In the genomic region with DNA sequence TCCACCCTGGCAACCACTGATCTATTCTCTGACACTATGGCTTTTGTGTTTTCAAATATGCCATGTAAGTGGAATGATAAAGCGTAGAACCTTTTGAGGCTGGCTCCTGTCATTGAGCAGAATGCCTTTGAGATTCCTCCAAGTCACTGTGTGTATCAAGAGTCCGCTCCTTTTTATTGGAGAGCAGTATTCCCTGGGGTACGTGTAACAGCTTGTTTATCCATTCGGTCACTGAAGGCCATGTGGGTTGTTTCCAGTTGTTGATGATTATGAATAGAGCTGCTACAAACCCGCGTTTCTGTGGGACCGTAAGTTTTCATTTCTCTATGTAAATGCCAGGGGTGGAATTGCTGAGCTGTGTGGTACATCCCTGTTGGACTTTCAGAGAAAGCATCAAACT, we compare ENCODE assay signal across 32 cellular contexts. TPM values are rescaled to one million over a fixed set of nuclear protein-coding genes. Genes with fewer than 3 reads are reported as not detected.
DNase-seq lines count a peak whose midpoint lies in the region; ATAC-seq and TF ChIP-seq lines count a peak whose summit lies in the region.
"Had no signal": no experiment of that assay in that cellular context is flagged by ENCODE, and none has a peak within 500 bp of the region (broad histone marks: within the 10 kb centered on the region; RNA-seq: fewer than 3 reads in every experiment).

No MANE protein-coding gene starts in this region.

- H3K36me3 ChIP-seq in IMR-90 (ENCODE audit: control insufficient read depth, insufficient read depth, low read length) (peaks cover 26% of the 10 kb centered on the region; the same call in 1 of the 2 replicates), smooth muscle cell (ENCODE audit: low read depth) (no peaks in the 10 kb centered on the region), SK-N-SH (replicated peaks in 1 of 2; ENCODE audit: control insufficient read depth in 1 of 2, insufficient read depth in 2 of 2, low read length in 1 of 2) (no peaks in the 10 kb centered on the region)
- H3K36me3 ChIP-seq: colonic mucosa, thoracic aorta, vagina had no signal

- H3K9me1 ChIP-seq in IMR-90 (ENCODE audit: insufficient read depth, low read length): peaks cover 7% of the 10 kb centered on the region

- BruUV-seq in IMR-90 (replicated peaks; lab: Mats Ljungman, UMichigan): TSS peak; percentile 11

- no peaks in the 10 kb centered on the region; the same call in 1 of the 2 replicates for H3K4me1 ChIP-seq in IMR-90 (ENCODE audit: control insufficient read depth, insufficient read depth, low read length)
- peaks cover 19% of the 10 kb centered on the region for H3K4me1 ChIP-seq in smooth muscle cell (ENCODE audit: low read depth)
- H3K4me1 ChIP-seq in SK-N-SH (ENCODE audit: control insufficient read depth in 1 of 2, insufficient read depth in 2 of 2, low read depth in 1 of 2, low read length in 1 of 2): peaks cover 0 to 11% of the 10 kb centered on the region in 2 experiments; a peak in 1 of 4 replicates

- H3K27ac Mint-ChIP-seq in brain: peak overlapping the region in 4 of 5 experiments; percentile 19 to 98 (median 62)
- H3K27ac Mint-ChIP-seq: activated CD4-positive, alpha-beta memory T cell treated with anti-CD3 and anti-CD28 coated beads, Interleukin-2, amount 10 ng/mL, durations not matched to agents 7 days and 5 days; activated naive CD4-positive, alpha-beta T cell treated with anti-CD3 and anti-CD28 coated beads, Interleukin-2, amount 10 ng/mL, durations not matched to agents 7 days and 5 days; natural killer cell had no signal

- CTCF ChIA-PET in IMR-90 (lab: Yijun Ruan, JAX): interaction anchor here (1.1 kb wide), 1 partner anchor 14 kb away, joined by 4 read pairs; no protein-coding TSS in a partner anchor
- CTCF ChIA-PET in SK-N-SH (lab: Yijun Ruan, JAX): interaction anchor here (0.6 to 24.2 kb wide), 11 partner anchors 7 to 528 kb away, joined by 3 to 1245 read pairs (median 4); a partner anchor contains a TSS

- H3K23ac ChIP-seq in IMR-90 (ENCODE audit: low read depth, low read length): no peak overlapping the region

- no peak overlapping the region; the same call in 1 of the 2 replicates for H3K4ac ChIP-seq in IMR-90 (ENCODE audit: low read depth, low read length)

- no peak overlapping the region for H2AK9ac ChIP-seq in IMR-90 (replicated peaks; ENCODE audit: low read depth, low read length, poor library complexity)

- no peak overlapping the region for H4K8ac ChIP-seq in IMR-90 (ENCODE audit: low read depth in 2 of 2, low read length in 2 of 2)

- H3K4me3 Mint-ChIP-seq in brain: peak overlapping the region in 1 of 5 experiments; percentile 36
- H3K4me3 Mint-ChIP-seq: activated CD4-positive, alpha-beta memory T cell treated with anti-CD3 and anti-CD28 coated beads, Interleukin-2, amount 10 ng/mL, durations not matched to agents 7 days and 5 days; activated naive CD4-positive, alpha-beta T cell treated with anti-CD3 and anti-CD28 coated beads, Interleukin-2, amount 10 ng/mL, durations not matched to agents 7 days and 5 days; H9; natural killer cell had no signal

- TF ChIP-seq EP300 in SK-N-SH (IDR thresholded peaks at IDR 0.05; ENCODE audit: borderline replicate concordance in 1 of 2, low read depth in 1 of 2, low read length in 1 of 2): no peak

- TF ChIP-seq CTCF in IMR-90 (conservative IDR thresholded peaks at IDR 0.05; ENCODE audit: low read depth, low read length): no peak
- TF ChIP-seq CTCF in brain (conservative IDR thresholded peaks at IDR 0.05): no peak
- TF ChIP-seq CTCF in smooth muscle cell (IDR thresholded peaks at IDR 0.05; ENCODE audit: borderline replicate concordance, insufficient read depth, poor library complexity, severe bottlenecking): no peak
- no peak for TF ChIP-seq CTCF in SK-N-SH (IDR thresholded peaks at IDR 0.05)

- peaks cover 6% of the 10 kb centered on the region for H3K36me3 Mint-ChIP-seq in brain
- H3K36me3 Mint-ChIP-seq: activated naive CD4-positive, alpha-beta T cell treated with anti-CD3 and anti-CD28 coated beads, Interleukin-2, amount 10 ng/mL, durations not matched to agents 7 days and 5 days; natural killer cell had no signal

- H3K4me3 ChIP-seq in IMR-90 (ENCODE audit: insufficient read depth, low read depth, low read length) (no peak overlapping the region), smooth muscle cell (no peak overlapping the region), SK-N-SH (ENCODE audit: low read depth in 2 of 2, low read length in 1 of 2) (no peak overlapping the region)
- H3K4me3 ChIP-seq: colonic mucosa, K562, thoracic aorta, vagina had no signal

- no CpG with 5 or more reads among the region's 7 CpGs for WGBS in IMR-90 (ENCODE audit: extremely low coverage in 2 of 2, insufficient read length in 1 of 2), 2 experiments
- 81% methylated on average over 7 of the region's 7 CpGs for WGBS in smooth muscle cell (ENCODE audit: low lambda C conversion rate)
- WGBS in SK-N-SH (ENCODE audit: low lambda C conversion rate): 82% methylated on average over 7 of the region's 7 CpGs

- H3F3A ChIP-seq in smooth muscle cell (ENCODE audit: low read depth) (no peaks in the 10 kb centered on the region), SK-N-SH (replicated peaks; ENCODE audit: insufficient read depth) (peaks cover 3% of the 10 kb centered on the region)

- H2AK5ac ChIP-seq in IMR-90 (ENCODE audit: low read depth, low read length): no peak overlapping the region

- TF ChIP-seq POLR2A in IMR-90 (IDR thresholded peaks at IDR 0.05; ENCODE audit: low read depth, low read length): no peak

- no peaks in the 10 kb centered on the region for H3K9me3 Mint-ChIP-seq in brain
- H3K9me3 Mint-ChIP-seq: activated CD4-positive, alpha-beta memory T cell treated with anti-CD3 and anti-CD28 coated beads, Interleukin-2, amount 10 ng/mL, durations not matched to agents 7 days and 5 days; activated naive CD4-positive, alpha-beta T cell treated with anti-CD3 and anti-CD28 coated beads, Interleukin-2, amount 10 ng/mL, durations not matched to agents 7 days and 5 days; effector memory CD8-positive, alpha-beta T cell; natural killer cell had no signal

- H3K56ac ChIP-seq in IMR-90 (ENCODE audit: extremely low read depth, insufficient read depth, low read length): no peak overlapping the region

- no peak overlapping the region for H3K14ac ChIP-seq in IMR-90 (replicated peaks; ENCODE audit: low read depth, low read length)

- H3K9ac ChIP-seq in IMR-90 (ENCODE audit: low read depth, low read length) (no peak overlapping the region), smooth muscle cell (ENCODE audit: low read depth) (no peak overlapping the region), SK-N-SH (no peak overlapping the region)

- H3K18ac ChIP-seq in IMR-90 (ENCODE audit: low read depth, low read length): no peak overlapping the region

- H3K4me2 ChIP-seq in IMR-90 (ENCODE audit: low read depth, low read length): no peak overlapping the region
- no peak overlapping the region for H3K4me2 ChIP-seq in smooth muscle cell
- H3K4me2 ChIP-seq in SK-N-SH: no peak overlapping the region

- intact Hi-C loops in IMR-90 (cut with micrococcal nuclease): no loop called here
- intact Hi-C loops in left ventricle myocardium superior (cut with micrococcal nuclease): loop anchor here (5.0 kb wide), 1 partner anchor 152 kb away; no protein-coding TSS in a partner anchor
- intact Hi-C loops in sciatic nerve (cut with DNase I): no loop called here

- in situ Hi-C loops in IMR-90 (cut with MboI; ENCODE audit: low sequenced_read_pairs): no loop called here

- peaks cover 56% of the 10 kb centered on the region for H4K20me1 ChIP-seq in IMR-90 (ENCODE audit: insufficient read depth, low read length)
- peaks cover 93% of the 10 kb centered on the region for H4K20me1 ChIP-seq in smooth muscle cell (ENCODE audit: low read depth)
- H4K20me1 ChIP-seq in SK-N-SH (ENCODE audit: insufficient read depth): peaks cover 30% of the 10 kb centered on the region; the same call in 1 of the 2 replicates

- dilution Hi-C loops in IMR-90 (cut with HindIII; ENCODE audit: low sequenced_read_pairs, unreplicated experiment): no loop called here

- DNase-seq in IMR-90 (no peak), left ventricle myocardium superior (no peak), sciatic nerve (ENCODE audit: low spot score) (no peak), smooth muscle cell (lab: John Stamatoyannopoulos, UW; ENCODE audit: unreplicated experiment) (no peak), SK-N-SH (no peak)
- DNase-seq: activated CD4-positive, alpha-beta memory T cell treated with anti-CD3 and anti-CD28 coated beads, Interleukin-2, amount 10 ng/mL, durations not matched to agents 7 days and 5 days; activated CD4-positive, alpha-beta T cell treated with anti-CD3 and anti-CD28 coated beads for 1 hour; activated CD8-positive, alpha-beta memory T cell treated with anti-CD3 and anti-CD28 coated beads, Interleukin-2, amount 50 U/mL, for 48 hours; activated naive CD4-positive, alpha-beta T cell treated with anti-CD3 and anti-CD28 coated beads, Interleukin-2, amount 10 ng/mL, durations not matched to agents 7 days and 5 days; colonic mucosa; effector memory CD8-positive, alpha-beta T cell; foreskin melanocyte; hippocampal formation; left colon; natural killer cell; NCI-H1105 treated with DMSO at 0.1 percent for 48 hours; NCI-H2029 treated with DMSO at 0.1 percent for 48 hours; NCI-H774; retina; RPMI8226; stimulated activated CD4-positive, alpha-beta T cell treated with anti-CD3 and anti-CD28 coated beads, Interleukin-4, amount 100 ng/mL, for 4 hours; stimulated activated naive CD8-positive, alpha-beta T cell treated with anti-CD3 and anti-CD28 coated beads, Interleukin-15, Interleukin-2, amounts not matched to agents 100 U/mL and 50 U/mL, for 24 hours; T-helper 17 cell had no signal

- H2BK120ac ChIP-seq in IMR-90 (ENCODE audit: low read depth, low read length): no peak overlapping the region

- peaks cover 8 to 23% of the 10 kb centered on the region in 2 experiments for H3K79me1 ChIP-seq in IMR-90 (ENCODE audit: low read depth in 1 of 2, low read length in 2 of 2)

- H3K27ac ChIP-seq in IMR-90 (ENCODE audit: insufficient read depth, low read length) (no peak overlapping the region), smooth muscle cell (ENCODE audit: low read depth) (no peak overlapping the region), SK-N-SH (ENCODE audit: low read depth in 2 of 2, low read length in 1 of 2) (no peak overlapping the region)
- H3K27ac ChIP-seq: colonic mucosa, thoracic aorta, vagina had no signal

- H2BK20ac ChIP-seq in IMR-90 (ENCODE audit: low read depth, low read length): no peak overlapping the region

- H2AFZ ChIP-seq in IMR-90 (replicated peaks; ENCODE audit: low read length, poor library complexity): no peak overlapping the region
- H2AFZ ChIP-seq in smooth muscle cell (ENCODE audit: low read depth): no peak overlapping the region
- no peak overlapping the region for H2AFZ ChIP-seq in SK-N-SH (ENCODE audit: low read depth)

- H3K9me3 ChIP-seq in IMR-90 (ENCODE audit: control insufficient read depth, insufficient read depth, low read length) (no peaks in the 10 kb centered on the region), smooth muscle cell (replicated peaks; ENCODE audit: low read depth) (no peaks in the 10 kb centered on the region), SK-N-SH (no peaks in the 10 kb centered on the region)
- H3K9me3 ChIP-seq: colonic mucosa, thoracic aorta, vagina had no signal

- no peaks in the 10 kb centered on the region for H3K27me3 Mint-ChIP-seq in brain
- H3K27me3 Mint-ChIP-seq: activated CD4-positive, alpha-beta memory T cell treated with anti-CD3 and anti-CD28 coated beads, Interleukin-2, amount 10 ng/mL, durations not matched to agents 7 days and 5 days; effector memory CD8-positive, alpha-beta T cell; T-helper 17 cell had no signal

- POLR2A ChIA-PET in IMR-90 (lab: Charles Lee; ENCODE audit: unreplicated experiment): no interaction called here
- POLR2A ChIA-PET in SK-N-SH (lab: Yijun Ruan, JAX): no interaction called here

- H3K79me2 ChIP-seq in smooth muscle cell (ENCODE audit: low read depth) (no peaks in the 10 kb centered on the region), SK-N-SH (ENCODE audit: insufficient read depth) (no peaks in the 10 kb centered on the region)

- ATAC-seq in IMR-90 (ENCODE audit: low read depth): no peak
- ATAC-seq in left ventricle myocardium superior: peak; percentile 57
- ATAC-seq in sciatic nerve: peak; percentile 31
- ATAC-seq in GM19467 (IDR thresholded peaks at IDR 0.05; ENCODE audit: unreplicated experiment): no peak
- no peak for ATAC-seq in GM18519 (IDR thresholded peaks at IDR 0.05; ENCODE audit: low FRiP score, unreplicated experiment)
- ATAC-seq: effector memory CD8-positive, alpha-beta T cell; esophagus mucosa; left colon; natural killer cell; SK-N-SH treated with all-trans-retinoic acid at 6 μM for 48 hours; stimulated activated naive CD8-positive, alpha-beta T cell treated with anti-CD3 and anti-CD28 coated beads, Interleukin-15, Interleukin-2, amounts not matched to agents 100 U/mL and 50 U/mL, for 24 hours; T-helper 17 cell had no signal

- H4K91ac ChIP-seq in IMR-90 (ENCODE audit: insufficient read depth, low read depth, low read length): no peak overlapping the region

- peaks cover 67% of the 10 kb centered on the region for H3K4me1 Mint-ChIP-seq in brain
- H3K4me1 Mint-ChIP-seq: activated CD4-positive, alpha-beta memory T cell treated with anti-CD3 and anti-CD28 coated beads, Interleukin-2, amount 10 ng/mL, durations not matched to agents 7 days and 5 days had no signal

- H3K9me2 ChIP-seq in SK-N-SH: no peaks in the 10 kb centered on the region

- no peak overlapping the region for H2BK5ac ChIP-seq in IMR-90 (ENCODE audit: low read depth, low read length, poor library complexity, severe bottlenecking)

- H3K27me3 ChIP-seq in IMR-90 (ENCODE audit: control insufficient read depth, insufficient read depth, low read length): no peaks in the 10 kb centered on the region
- no peaks in the 10 kb centered on the region for H3K27me3 ChIP-seq in smooth muscle cell (ENCODE audit: low read depth)
- H3K27me3 ChIP-seq in SK-N-SH (ENCODE audit: insufficient read depth): no peaks in the 10 kb centered on the region
- H3K27me3 ChIP-seq: colonic mucosa, vagina had no signal

- H4K5ac ChIP-seq in IMR-90 (ENCODE audit: low read depth, low read length): no peak overlapping the region

- no peak for TF ChIP-seq RAD21 in IMR-90 (IDR thresholded peaks at IDR 0.05; ENCODE audit: low read length)
- TF ChIP-seq RAD21 in SK-N-SH (IDR thresholded peaks at IDR 0.05; ENCODE audit: low read length): no peak

- H2BK15ac ChIP-seq in IMR-90 (ENCODE audit: low read depth, low read length): no peak overlapping the region

RNA-seq across cellular contexts. Expression of a gene that starts 10.3 kb away (rescaled TPM):
- total RNA-seq in IMR-90 (2012; rRNA removed) (3.9 TPM in 2 replicates), left ventricle myocardium superior (45.5 TPM), sciatic nerve (101 TPM), smooth muscle cell (14.2 and 22.0 TPM in 2 replicates)
- polyA plus RNA-seq in IMR-90 (2012; rRNA removed) (18.4 and 22.0 TPM in 2 replicates), brain (ENCODE audit: insufficient read depth, low read depth, low replicate concordance) (75.8 TPM), smooth muscle cell (53.9 and 61.2 TPM in 2 replicates), SK-N-SH (2012; rRNA removed) (6.0 and 6.6 TPM in 2 replicates)
- 11.2 and 20.9 TPM in 2 replicates for polyA plus RNA-seq in IMR-90 (2012; cell fraction: cytosol; rRNA removed)
- polyA plus RNA-seq in IMR-90 (2012; cell fraction: nucleus; rRNA removed; ENCODE audit: low replicate concordance): 20.9 and 25.0 TPM in 2 replicates
- polyA plus RNA-seq in SK-N-SH (2012; cell fraction: cytosol; rRNA removed): 3.0 and 4.5 TPM in 2 replicates
- 8.3 and 15.2 TPM in 2 replicates for polyA plus RNA-seq in SK-N-SH (2012; cell fraction: nucleus; rRNA removed)

Comparison
In these comparisons a context has a peak if more than half of its experiments do, and no peak if none do; other contexts are left out.
1. ATAC-seq: peak in left ventricle myocardium superior (single experiment) and sciatic nerve (single experiment); none in IMR-90 (single experiment), GM19467 (single experiment) and GM18519 (single experiment).